In genomic region chr6:19804362-19805145, GRCh38 we compare ENCODE assay signal across 1 cellular context.
A peak's percentile ranks its signal among the peaks of the same experiment; 100 is the strongest.
TF ChIP-seq lines count a peak whose summit lies in the region.

No MANE protein-coding gene starts in this region.

TF ChIP-seq in IMR-90, 13 proteins besides CTCF, POLR2A, EP300 and RAD21 (continued from another document):
- TF ChIP-seq ELK1 (IDR thresholded peaks at IDR 0.05; ENCODE audit: borderline replicate concordance, low read depth, low read length) (no peak), USF2 (IDR thresholded peaks at IDR 0.05; ENCODE audit: low read depth, low read length) (peak; percentile 31; the same call in 1 of the 2 replicates), RFX5 (IDR thresholded peaks at IDR 0.05; ENCODE audit: low read depth, low read length) (no peak), MAZ (IDR thresholded peaks at IDR 0.05; ENCODE audit: borderline replicate concordance, low read depth, low read length) (peak; percentile 86), NFE2L2 (IDR thresholded peaks at IDR 0.05; ENCODE audit: low read depth, low read length) (peak; percentile 47), FOS (IDR thresholded peaks at IDR 0.05; ENCODE audit: low read depth, low read length) (peak; percentile 92)
